2 cellular contexts compared by ENCODE assay signal in genomic region chr10:78115135-78115853, GRCh38.
TF ChIP-seq lines count a peak whose summit lies in the region.

No MANE protein-coding gene starts in this region.

TF ChIP-seq in GM23338, 12 proteins besides CTCF, POLR2A, EP300 and RAD21 (continued from another document):
- TF ChIP-seq REST (IDR thresholded peaks at IDR 0.05; ENCODE audit: unreplicated experiment) (no peak), ZNF331 (CRISPR knock-in tag; IDR thresholded peaks at IDR 0.05; ENCODE audit: low read depth) (no peak), EZH2 (IDR thresholded peaks at IDR 0.05; ENCODE audit: low read depth, unreplicated experiment) (no peak), JUNB (IDR thresholded peaks at IDR 0.05; ENCODE audit: unreplicated experiment) (no peak), ZNF462 (CRISPR knock-in tag; IDR thresholded peaks at IDR 0.05) (no peak), POLR2AphosphoS5 (IDR thresholded peaks at IDR 0.05; ENCODE audit: low read depth) (no peak), ETS1 (IDR thresholded peaks at IDR 0.05) (no peak), STAT1 (IDR thresholded peaks at IDR 0.05; ENCODE audit: unreplicated experiment) (no peak), ZNF114 (CRISPR knock-in tag; IDR thresholded peaks at IDR 0.05) (no peak), EZH2phosphoT487 (IDR thresholded peaks at IDR 0.05; ENCODE audit: unreplicated experiment) (no peak)

TF ChIP-seq in SK-N-SH, 30 proteins besides CTCF, POLR2A, EP300 and RAD21 (continued from another document):
- TF ChIP-seq RFX5 (IDR thresholded peaks at IDR 0.05; ENCODE audit: low read length) (no peak), GATA2 (CRISPR knock-in tag; IDR thresholded peaks at IDR 0.05) (no peak), MAX (IDR thresholded peaks at IDR 0.05; ENCODE audit: low read depth) (no peak), CHD2 (IDR thresholded peaks at IDR 0.05; ENCODE audit: low read length, partially characterized antibody) (no peak), ZBTB33 (IDR thresholded peaks at IDR 0.05; ENCODE audit: borderline replicate concordance, low read depth) (no peak), REST (IDR thresholded peaks at IDR 0.05; ENCODE audit: low read depth, low read length) (no peak), RXRA (IDR thresholded peaks at IDR 0.05; ENCODE audit: borderline replicate concordance, low read depth) (no peak), EZH2phosphoT487 (IDR thresholded peaks at IDR 0.05; ENCODE audit: borderline replicate concordance, low read depth) (no peak), NRF1 (IDR thresholded peaks at IDR 0.05; ENCODE audit: low read depth, low read length) (no peak), JUND (IDR thresholded peaks at IDR 0.05) (no peak), SMC3 (IDR thresholded peaks at IDR 0.05; ENCODE audit: low read depth, low read length) (no peak), USF1 (IDR thresholded peaks at IDR 0.05; ENCODE audit: borderline replicate concordance, low read depth) (no peak), MXI1 (IDR thresholded peaks at IDR 0.05; ENCODE audit: low read depth, low read length) (no peak), TAF1 (IDR thresholded peaks at IDR 0.05; ENCODE audit: borderline replicate concordance, low read depth, low read length) (no peak), NFIC (IDR thresholded peaks at IDR 0.05; ENCODE audit: borderline replicate concordance) (no peak), FOXM1 (IDR thresholded peaks at IDR 0.05; ENCODE audit: low read depth) (no peak), POLR2AphosphoS5 (IDR thresholded peaks at IDR 0.05; ENCODE audit: low read depth, low read length) (no peak), YY1 (IDR thresholded peaks at IDR 0.05; ENCODE audit: low read depth) (no peak)
